Comparison of ENCODE assay signal across 13 cellular contexts in the genomic region with DNA sequence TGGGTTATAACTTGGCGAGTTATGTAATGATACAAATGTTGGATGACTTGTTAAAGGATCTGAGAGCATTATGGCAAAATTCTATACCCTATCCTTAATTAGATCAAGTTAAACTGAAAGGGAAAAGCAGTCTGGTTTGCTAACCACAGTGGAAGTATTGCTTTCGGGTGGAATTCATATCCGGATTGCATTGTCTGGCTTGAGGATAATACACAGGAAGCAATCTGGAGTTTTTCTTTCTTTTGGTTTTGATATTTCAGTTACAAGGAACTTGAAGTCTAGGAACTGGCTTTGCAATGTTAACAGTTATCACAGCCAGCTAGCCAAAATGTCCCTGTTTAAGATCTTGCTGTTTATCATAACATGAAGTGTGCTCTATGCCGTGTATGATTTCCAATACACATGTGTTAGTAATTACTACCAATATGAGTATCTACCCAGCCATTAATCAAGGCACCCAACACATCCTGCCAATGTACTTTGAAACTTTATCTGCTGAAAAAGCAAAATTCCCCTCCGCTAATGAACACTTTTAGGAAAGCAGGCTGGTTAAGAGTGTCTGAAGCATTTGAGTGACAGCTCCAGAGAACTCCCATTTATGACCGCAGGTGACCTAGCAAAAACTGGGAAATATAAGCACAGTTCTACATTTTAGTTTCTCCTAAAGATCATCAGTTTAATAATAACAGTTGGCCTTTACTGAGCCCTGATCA.
DNase-seq lines count a peak whose midpoint lies in the region; ATAC-seq and TF ChIP-seq lines count a peak whose summit lies in the region.
"Had no signal": no experiment of that assay in that cellular context is flagged by ENCODE, and none has a peak within 500 bp of the region (broad histone marks: within the 10 kb centered on the region; RNA-seq: fewer than 3 reads in every experiment).

No MANE protein-coding gene starts in this region.

- H3K4me2 ChIP-seq in SK-N-SH, result peak overlapping the region; percentile 70

- H3K36me3 ChIP-seq in SK-N-SH (replicated peaks in 1 of 2; ENCODE audit: control insufficient read depth in 1 of 2, insufficient read depth in 2 of 2, low read length in 1 of 2) (no peaks in the 10 kb centered on the region), muscle layer of duodenum (ENCODE audit: control insufficient read depth in 1 of 2, insufficient read depth in 2 of 2, low read length in 2 of 2) (no peaks in the 10 kb centered on the region), thyroid gland (no peaks in the 10 kb centered on the region)

- peaks cover 48% of the 10 kb centered on the region; the same call in 1 of the 2 replicates for H3K79me2 ChIP-seq in SK-N-SH (ENCODE audit: insufficient read depth)

- peak overlapping the region; percentile 69 for H2AFZ ChIP-seq in SK-N-SH (ENCODE audit: low read depth)

- peaks cover 39 to 44% of the 10 kb centered on the region in 2 experiments for H3K4me1 ChIP-seq in SK-N-SH (ENCODE audit: control insufficient read depth in 1 of 2, insufficient read depth in 2 of 2, low read depth in 1 of 2, low read length in 1 of 2)
- peaks cover 0 to 7% of the 10 kb centered on the region in 2 donors for H3K4me1 ChIP-seq in muscle layer of duodenum (ENCODE audit: control insufficient read depth in 1 of 2, insufficient read depth in 2 of 2, low read length in 2 of 2)
- peaks cover 60 to 64% of the 10 kb centered on the region in 2 donors for H3K4me1 ChIP-seq in thyroid gland

- ATAC-seq in GM21825 (IDR thresholded peaks at IDR 0.05; ENCODE audit: unreplicated experiment), result no peak
- ATAC-seq: CD8-positive, alpha-beta T cell had no signal

- intact Hi-C loops in thyroid gland (cut with DNase I), result loop anchor here (10.0 kb wide), 1 partner anchor 58 kb away; no protein-coding TSS in a partner anchor

- TF ChIP-seq EP300 in SK-N-SH (IDR thresholded peaks at IDR 0.05; ENCODE audit: borderline replicate concordance in 1 of 2, low read depth in 1 of 2, low read length in 1 of 2), result peak in 1 of 2 experiments; percentile 52; a peak in 2 of 4 replicates

- H3K9ac ChIP-seq in SK-N-SH, result peak overlapping the region; percentile 34; the same call in 1 of the 2 replicates

- peaks cover 20% of the 10 kb centered on the region for H3F3A ChIP-seq in SK-N-SH (replicated peaks; ENCODE audit: insufficient read depth)

- 25% methylated on average over 6 of the region's 6 CpGs for WGBS in SK-N-SH (ENCODE audit: low lambda C conversion rate)
- WGBS in thyroid gland, 2 donors, result 44 to 47% methylated on average over 6 of the region's 6 CpGs

- CTCF ChIA-PET in SK-N-SH (lab: Yijun Ruan, JAX), result interaction anchor here (0.6 kb wide), 1 partner anchor 9 kb away, joined by 5 read pairs; no protein-coding TSS in a partner anchor

- TF ChIP-seq CTCF in SK-N-SH (IDR thresholded peaks at IDR 0.05) (no peak), thyroid gland (IDR thresholded peaks at IDR 0.05) (no peak)

- H3K27ac ChIP-seq in SK-N-SH (ENCODE audit: low read depth in 2 of 2, low read length in 1 of 2) (peak overlapping the region; percentile 75 to 97), muscle layer of duodenum (ENCODE audit: low read length) (peak overlapping the region; percentile 5), thyroid gland (peak overlapping the region; percentile 26 to 95 (median 94))

- no peaks in the 10 kb centered on the region for H4K20me1 ChIP-seq in SK-N-SH (ENCODE audit: insufficient read depth)

- TF ChIP-seq RAD21 in SK-N-SH (IDR thresholded peaks at IDR 0.05; ENCODE audit: low read length), result peak; percentile 16; the same call in 1 of the 2 replicates

- in situ Hi-C loops in KBM-7 (cut with MboI; ENCODE audit: low pct_unique_long_range_greater_than_20kb, low sequenced_read_pairs), result no loop called here

- H3K9me3 ChIP-seq in SK-N-SH (no peaks in the 10 kb centered on the region), muscle layer of duodenum (ENCODE audit: control insufficient read depth in 1 of 2, low read length in 2 of 2) (no peaks in the 10 kb centered on the region), thyroid gland (no peaks in the 10 kb centered on the region)

- H3K9me2 ChIP-seq in SK-N-SH, result no peaks in the 10 kb centered on the region

- H3K27me3 ChIP-seq in SK-N-SH (ENCODE audit: insufficient read depth), result no peaks in the 10 kb centered on the region
- no peaks in the 10 kb centered on the region for H3K27me3 ChIP-seq in muscle layer of duodenum (ENCODE audit: low read depth, low read length)
- no peaks in the 10 kb centered on the region for H3K27me3 ChIP-seq in thyroid gland

- no peak for TF ChIP-seq POLR2A in thyroid gland (IDR thresholded peaks at IDR 0.05)

- POLR2A ChIA-PET in SK-N-SH (lab: Yijun Ruan, JAX), result no interaction called here

- DNase-seq in SK-N-SH, result peak; percentile 30
- DNase-seq in dedifferentiated amniotic fluid mesenchymal stem cell (ENCODE audit: extremely low spot score), result peak; percentile 66
- DNase-seq in thyroid gland, result no peak
- DNase-seq in NCI-H69 (lab: John Stamatoyannopoulos, UW), result no peak
- no peak for DNase-seq in kidney tubule cell (ENCODE audit: low spot score)
- DNase-seq in KBM-7, result no peak
- DNase-seq: activated effector memory CD4-positive, alpha-beta T cell treated with anti-CD3 and anti-CD28 coated beads, Interleukin-2, amount 50 U/mL, for 16 hours; CD8-positive, alpha-beta T cell; NCI-H1092; SIG-M5; stimulated activated naive CD4-positive, alpha-beta T cell had no signal

- peak overlapping the region; percentile 17 to 27; a peak in 3 of 4 replicates for H3K4me3 ChIP-seq in SK-N-SH (ENCODE audit: low read depth in 2 of 2, low read length in 1 of 2)
- no peak overlapping the region for H3K4me3 ChIP-seq in muscle layer of duodenum (ENCODE audit: low read depth in 1 of 2, low read length in 2 of 2)
- no peak overlapping the region for H3K4me3 ChIP-seq in thyroid gland (replicated peaks in 1 of 3)

TF ChIP-seq in SK-N-SH, 30 proteins besides CTCF, POLR2A, EP300 and RAD21 (continues in another document):
- TF ChIP-seq RXRA (IDR thresholded peaks at IDR 0.05; ENCODE audit: borderline replicate concordance, low read depth) (no peak), REST (IDR thresholded peaks at IDR 0.05; ENCODE audit: low read depth, low read length) (no peak), GABPA (IDR thresholded peaks at IDR 0.05; ENCODE audit: low read depth) (peak; percentile 66), YY1 (IDR thresholded peaks at IDR 0.05; ENCODE audit: low read depth) (no peak), MEF2A (IDR thresholded peaks at IDR 0.05; ENCODE audit: borderline replicate concordance, low read depth) (no peak), MXI1 (IDR thresholded peaks at IDR 0.05; ENCODE audit: low read depth, low read length) (0 out of 2 replicates have a peak, but pooled peaks have one; percentile 7), MAX (IDR thresholded peaks at IDR 0.05; ENCODE audit: low read depth) (peak; percentile 16; the same call in 1 of the 2 replicates), USF1 (IDR thresholded peaks at IDR 0.05; ENCODE audit: borderline replicate concordance, low read depth) (no peak), NFIC (IDR thresholded peaks at IDR 0.05; ENCODE audit: borderline replicate concordance) (peak; percentile 24; the same call in 1 of the 2 replicates), RFX5 (IDR thresholded peaks at IDR 0.05; ENCODE audit: low read length) (no peak), TCF12 (IDR thresholded peaks at IDR 0.05) (peak; percentile 84), FOXJ3 (CRISPR knock-in tag; IDR thresholded peaks at IDR 0.05) (no peak), CHD2 (IDR thresholded peaks at IDR 0.05; ENCODE audit: low read length, partially characterized antibody) (no peak)
- TF ChIP-seq, protein P1, sequence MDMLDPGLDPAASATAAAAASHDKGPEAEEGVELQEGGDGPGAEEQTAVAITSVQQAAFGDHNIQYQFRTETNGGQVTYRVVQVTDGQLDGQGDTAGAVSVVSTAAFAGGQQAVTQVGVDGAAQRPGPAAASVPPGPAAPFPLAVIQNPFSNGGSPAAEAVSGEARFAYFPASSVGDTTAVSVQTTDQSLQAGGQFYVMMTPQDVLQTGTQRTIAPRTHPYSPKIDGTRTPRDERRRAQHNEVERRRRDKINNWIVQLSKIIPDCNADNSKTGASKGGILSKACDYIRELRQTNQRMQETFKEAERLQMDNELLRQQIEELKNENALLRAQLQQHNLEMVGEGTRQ (IDR thresholded peaks at IDR 0.05; ENCODE audit: borderline replicate concordance, low read depth, low read length), result no peak

Comparison
In these comparisons a context has a peak if more than half of its experiments do, and no peak if none do; other contexts are left out.
1. DNase-seq: peak in SK-N-SH (single experiment) and dedifferentiated amniotic fluid mesenchymal stem cell (single experiment); none in thyroid gland (0 of 2), NCI-H69 (single experiment), kidney tubule cell (single experiment) and KBM-7 (single experiment).
2. H3K27ac ChIP-seq: peak in every context shown above with its lines; median percentile 94 in thyroid gland; 86 in SK-N-SH; 5 in muscle layer of duodenum.
3. H3K4me3 ChIP-seq: peak in SK-N-SH (2 of 2); none in muscle layer of duodenum (0 of 2) and thyroid gland (0 of 3).